In the genomic region with DNA sequence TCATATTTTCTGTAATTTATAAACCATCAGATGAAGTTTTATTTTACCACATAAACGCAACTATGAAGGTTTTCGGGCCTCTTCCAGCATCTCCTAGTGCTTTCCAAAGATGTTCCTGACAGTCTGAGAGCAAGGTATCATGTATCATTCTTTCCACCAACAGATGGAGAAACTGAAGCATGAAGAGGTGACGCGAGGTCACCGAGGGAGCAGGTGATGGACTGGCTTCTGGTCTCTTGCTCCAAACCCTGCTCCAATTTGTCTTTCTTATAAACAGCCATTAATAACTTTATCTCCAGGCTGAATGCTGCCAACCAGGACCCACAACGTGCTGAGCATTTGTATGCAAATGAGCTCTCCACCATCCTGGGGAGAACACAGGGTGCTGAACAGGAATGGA, we compare ENCODE assay signal across 16 cellular contexts.
DNase-seq lines count a peak whose midpoint lies in the region; ATAC-seq and TF ChIP-seq lines count a peak whose summit lies in the region.
"Had no signal": no experiment of that assay in that cellular context is flagged by ENCODE, and none has a peak within 500 bp of the region (broad histone marks: within the 10 kb centered on the region; RNA-seq: fewer than 3 reads in every experiment).

No MANE protein-coding gene starts in this region.

- no peaks in the 10 kb centered on the region for H3K9me2 ChIP-seq in Karpas-422 (replicated peaks; ENCODE audit: insufficient read depth, low read length)

- H3K9ac ChIP-seq in Karpas-422 (ENCODE audit: low read length) = no peak overlapping the region

- H3K36me3 ChIP-seq in Karpas-422 (ENCODE audit: insufficient read depth, low read length) (no peaks in the 10 kb centered on the region), WERI-Rb-1 (no peaks in the 10 kb centered on the region)
- H3K36me3 ChIP-seq: esophagus squamous epithelium, heart left ventricle, lower lobe of right lung, tibial artery had no signal

- peak overlapping the region; percentile 17 for H3K4me2 ChIP-seq in Karpas-422 (ENCODE audit: low read depth, low read length, poor library complexity, severe bottlenecking)

- no peaks in the 10 kb centered on the region for H3K79me2 ChIP-seq in Karpas-422 (ENCODE audit: low read length)

- no peaks in the 10 kb centered on the region for H3K9me3 ChIP-seq in Karpas-422 (ENCODE audit: low read length)
- H3K9me3 ChIP-seq in WERI-Rb-1 (ENCODE audit: severe bottlenecking) = no peaks in the 10 kb centered on the region
- H3K9me3 ChIP-seq: esophagus squamous epithelium, heart left ventricle, lower lobe of right lung, tibial artery had no signal

- DNase-seq in Karpas-422 (no peak), NCI-H2196 (lab: John Stamatoyannopoulos, UW; ENCODE audit: unreplicated experiment) (peak; percentile 39), WERI-Rb-1 (peak; percentile 82), DMS114 treated with DMSO at 0.1 percent for 48 hours (lab: John Stamatoyannopoulos, UW; ENCODE audit: unreplicated experiment) (no peak)
- DNase-seq in activated CD4-positive, alpha-beta T cell treated with anti-CD3 and anti-CD28 coated beads, Interleukin-2, amount 50 U/mL, for 48 hours = no peak
- DNase-seq: activated CD8-positive, alpha-beta T cell treated with anti-CD3 and anti-CD28 coated beads, Interleukin-2, amount 10 ng/mL, durations not matched to agents 7 days and 5 days; esophagus squamous epithelium; heart left ventricle; immature natural killer cell; lower lobe of right lung; T-helper 1 cell; tibial artery had no signal

- H2AFZ ChIP-seq in Karpas-422 (ENCODE audit: low read length) = no peak overlapping the region

- H3K27me3 ChIP-seq in Karpas-422 (ENCODE audit: low read length) (no peaks in the 10 kb centered on the region), WERI-Rb-1 (ENCODE audit: insufficient read depth, low read depth, severe bottlenecking) (no peaks in the 10 kb centered on the region)
- H3K27me3 ChIP-seq: esophagus squamous epithelium, heart left ventricle, tibial artery had no signal

- H3K4me3 ChIP-seq in Karpas-422 (ENCODE audit: low read length) (no peak overlapping the region), WERI-Rb-1 (ENCODE audit: low read depth, low read length) (no peak overlapping the region)
- H3K4me3 ChIP-seq: esophagus squamous epithelium, heart left ventricle, lower lobe of right lung, tibial artery had no signal

- no peak for TF ChIP-seq CTCF in WERI-Rb-1 (IDR thresholded peaks at IDR 0.05; ENCODE audit: low read depth, low read length)

- ATAC-seq in HG02970 (IDR thresholded peaks at IDR 0.05; ENCODE audit: low FRiP score, unreplicated experiment) (no peak), HG03025 (IDR thresholded peaks at IDR 0.05; ENCODE audit: low FRiP score, unreplicated experiment) (no peak)
- ATAC-seq: activated CD8-positive, alpha-beta T cell treated with anti-CD3 and anti-CD28 coated beads, Interleukin-2, amount 10 ng/mL, durations not matched to agents 7 days and 5 days; HCT116; heart left ventricle; lower lobe of right lung; natural killer cell treated with Interleukin-12 subunit alpha and Interleukin-12 subunit beta and Interleukin-15 and Interleukin-18, amount 100 ng/mL, for 72 hours had no signal

- H3K27ac ChIP-seq in Karpas-422 (ENCODE audit: low read length) (no peak overlapping the region), WERI-Rb-1 (peak overlapping the region; percentile 85)
- H3K27ac ChIP-seq: heart left ventricle, lower lobe of right lung, tibial artery had no signal

- H3K4me1 ChIP-seq in Karpas-422 (ENCODE audit: low read length) = peaks cover 75% of the 10 kb centered on the region

- H4K20me1 ChIP-seq in Karpas-422 (ENCODE audit: insufficient read depth, low read depth, low read length) = no peaks in the 10 kb centered on the region

Comparison
In these comparisons a context has a peak if more than half of its experiments do, and no peak if none do; other contexts are left out.
1. DNase-seq: peak in NCI-H2196 (single experiment) and WERI-Rb-1 (single experiment); none in Karpas-422 (single experiment), DMS114 treated with DMSO at 0.1 percent for 48 hours (single experiment) and activated CD4-positive, alpha-beta T cell treated with anti-CD3 and anti-CD28 coated beads, Interleukin-2, amount 50 U/mL, for 48 hours (0 of 2).